In the genomic region with DNA sequence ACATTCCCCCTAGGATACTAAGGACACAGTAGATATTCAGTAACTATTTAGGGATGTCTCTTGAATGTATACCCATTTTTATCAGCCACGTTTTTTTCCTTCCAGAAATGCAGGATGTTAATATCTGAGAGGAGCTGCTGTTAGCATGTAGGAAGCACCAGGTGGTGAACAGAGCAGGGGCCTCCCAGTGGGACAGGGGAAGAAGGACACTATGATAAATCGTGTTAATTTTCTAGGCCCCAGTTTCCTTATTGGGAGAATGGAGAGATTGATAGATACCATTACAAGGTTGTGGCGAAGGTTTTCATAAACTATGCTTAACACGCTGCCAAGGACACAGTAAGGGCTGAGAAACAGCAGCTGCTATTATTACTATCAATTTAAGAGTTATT, we compare ENCODE assay signal across 8 cellular contexts. TPM values are rescaled to one million over a fixed set of nuclear protein-coding genes. Genes with fewer than 3 reads are reported as not detected.
DNase-seq lines count a peak whose midpoint lies in the region; ATAC-seq and TF ChIP-seq lines count a peak whose summit lies in the region.

No MANE protein-coding gene starts in this region.

- no peaks in the 10 kb centered on the region for H3K9me3 ChIP-seq in OCI-LY7 (ENCODE audit: low read length)
- no peaks in the 10 kb centered on the region for H3K9me3 ChIP-seq in neutrophil

- peak overlapping the region; percentile 57 for H3K27ac Mint-ChIP-seq in Calu3 (ENCODE audit: unreplicated experiment)

- peaks cover 15% of the 10 kb centered on the region for H3K4me1 ChIP-seq in OCI-LY7 (ENCODE audit: insufficient read depth, low read length, poor library complexity, severe bottlenecking)
- peaks cover 9 to 10% of the 10 kb centered on the region in 2 experiments for H3K4me1 ChIP-seq in neutrophil (ENCODE audit: control insufficient read depth in 1 of 2, insufficient read depth in 1 of 2, low read depth in 1 of 2, low read length in 1 of 2)

- H3K9me3 Mint-ChIP-seq in Calu3 (ENCODE audit: low read depth, unreplicated experiment) = no peaks in the 10 kb centered on the region

- no peaks in the 10 kb centered on the region for H3K9me2 ChIP-seq in OCI-LY7 (ENCODE audit: insufficient read depth, low read length)

- POLR2A ChIA-PET in OCI-LY7 (lab: Charles Lee) = interaction anchor here (0.7 to 1.9 kb wide), 8 partner anchors 11 to 123 kb away, joined by 3 to 9 read pairs (median 4); no protein-coding TSS in a partner anchor

- TF ChIP-seq CTCF in Calu3 (IDR thresholded peaks at IDR 0.05; ENCODE audit: unreplicated experiment) (no peak), OCI-LY7 (conservative IDR thresholded peaks at IDR 0.05; ENCODE audit: low read length) (peak; percentile 3; the same call in 1 of the 2 replicates), neutrophil (IDR thresholded peaks at IDR 0.05) (no peak)

- H3K4me1 Mint-ChIP-seq in Calu3 (ENCODE audit: low read depth, unreplicated experiment) = peaks cover 11% of the 10 kb centered on the region

- peak overlapping the region; percentile 80 for H3K4me2 ChIP-seq in OCI-LY7 (ENCODE audit: low read length)

- no peaks in the 10 kb centered on the region for H3K27me3 Mint-ChIP-seq in Calu3 (ENCODE audit: unreplicated experiment)

- H3K79me2 ChIP-seq in OCI-LY7 (ENCODE audit: insufficient read depth, low read depth, low read length) = no peaks in the 10 kb centered on the region

- H3K27me3 ChIP-seq in neutrophil = peaks cover 59% of the 10 kb centered on the region

- DNase-seq in Calu3 (no peak), OCI-LY7 (ENCODE audit: low spot score) (no peak), epithelial cell of prostate (ENCODE audit: low read depth, low spot score) (no peak), NCI-H1105 (lab: John Stamatoyannopoulos, UW) (no peak), Ammon's horn (ENCODE audit: low spot score) (no peak)
- DNase-seq in stimulated activated CD4-positive, alpha-beta T cell treated with anti-CD3 and anti-CD28 coated beads, Interleukin-4, amount 100 ng/mL, for 24 hours = no peak

- peak overlapping the region; percentile 98; the same call in 1 of the 2 replicates for H2AFZ ChIP-seq in OCI-LY7 (ENCODE audit: low read length)

- H3K36me3 ChIP-seq in OCI-LY7 (ENCODE audit: insufficient read depth, low read length) (no peaks in the 10 kb centered on the region), neutrophil (no peaks in the 10 kb centered on the region)

- H3K4me3 Mint-ChIP-seq in Calu3 (ENCODE audit: low read depth, unreplicated experiment) = peak overlapping the region; percentile 84

- BruUV-seq in Calu3 (replicated peaks; lab: Mats Ljungman, UMichigan) (no TSS peak), OCI-LY7 (replicated peaks; lab: Mats Ljungman, UMichigan) (no TSS peak)

- no peaks in the 10 kb centered on the region for H4K20me1 ChIP-seq in OCI-LY7 (ENCODE audit: insufficient read depth, low read length)

- H3K27ac ChIP-seq in OCI-LY7 (ENCODE audit: low read depth, low read length, poor library complexity, severe bottlenecking) = peak overlapping the region; percentile 18
- H3K27ac ChIP-seq in epithelial cell of prostate = peak overlapping the region; percentile 68
- H3K27ac ChIP-seq in neutrophil = no peak overlapping the region

- CTCF ChIA-PET in Calu3 (lab: Charles Lee) = interaction anchor here (0.6 to 1.4 kb wide), 3 partner anchors 32 to 1565 kb away, joined by 3 read pairs; no protein-coding TSS in a partner anchor
- CTCF ChIA-PET in OCI-LY7 (lab: Charles Lee; ENCODE audit: unreplicated experiment) = interaction anchor here (1.0 kb wide), 1 partner anchor 53 kb away, joined by 5 read pairs; no protein-coding TSS in a partner anchor

- peaks cover 13% of the 10 kb centered on the region for H3K36me3 Mint-ChIP-seq in Calu3 (ENCODE audit: insufficient read depth, unreplicated experiment)

- ATAC-seq in HG02571 (IDR thresholded peaks at IDR 0.05; ENCODE audit: unreplicated experiment) = no peak

- intact Hi-C loops in Calu3 (cut with micrococcal nuclease; ENCODE audit: unreplicated experiment) = no loop called here
- intact Hi-C loops in OCI-LY7 (cut with micrococcal nuclease; ENCODE audit: unreplicated experiment) = no loop called here

- peak overlapping the region; percentile 91 for H3K4me3 ChIP-seq in OCI-LY7 (ENCODE audit: low read depth, low read length, poor library complexity, severe bottlenecking)
- H3K4me3 ChIP-seq in neutrophil (ENCODE audit: low read depth in 1 of 2, low read length in 1 of 2) = peak overlapping the region; percentile 50 to 60

RNA-seq across cellular contexts. Expression of a gene that starts 45.4 kb away (rescaled TPM):
- total RNA-seq in Calu3 (2022) (not detected in 2 replicates), OCI-LY7 (2022) (not detected in 2 replicates)
- total RNA-seq in OCI-LY7 (2014; rRNA removed; shearing (Covaris generic)) = not detected in 2 replicates

RNA-seq across cellular contexts. Expression of a gene that starts 51.5 kb away (rescaled TPM):
- total RNA-seq in Calu3 (2022) (81.6 and 85.9 TPM in 2 replicates), OCI-LY7 (2022) (105 and 106 TPM in 2 replicates)
- 20.6 and 28.7 TPM in 2 replicates for total RNA-seq in OCI-LY7 (2014; rRNA removed; shearing (Covaris generic))
